In genomic region chr16:2948807-2949704, GRCh38 we compare ENCODE assay signal across 1 cellular context.
TF ChIP-seq lines count a peak whose summit lies in the region.

No MANE protein-coding gene starts in this region.

TF ChIP-seq in HCT116, 20 proteins besides CTCF, POLR2A, EP300 and RAD21:
- TF ChIP-seq POLR2AphosphoS5 (IDR thresholded peaks at IDR 0.05; ENCODE audit: low read depth, low read length): no peak
